10 cellular contexts compared by ENCODE assay signal in the genomic region with DNA sequence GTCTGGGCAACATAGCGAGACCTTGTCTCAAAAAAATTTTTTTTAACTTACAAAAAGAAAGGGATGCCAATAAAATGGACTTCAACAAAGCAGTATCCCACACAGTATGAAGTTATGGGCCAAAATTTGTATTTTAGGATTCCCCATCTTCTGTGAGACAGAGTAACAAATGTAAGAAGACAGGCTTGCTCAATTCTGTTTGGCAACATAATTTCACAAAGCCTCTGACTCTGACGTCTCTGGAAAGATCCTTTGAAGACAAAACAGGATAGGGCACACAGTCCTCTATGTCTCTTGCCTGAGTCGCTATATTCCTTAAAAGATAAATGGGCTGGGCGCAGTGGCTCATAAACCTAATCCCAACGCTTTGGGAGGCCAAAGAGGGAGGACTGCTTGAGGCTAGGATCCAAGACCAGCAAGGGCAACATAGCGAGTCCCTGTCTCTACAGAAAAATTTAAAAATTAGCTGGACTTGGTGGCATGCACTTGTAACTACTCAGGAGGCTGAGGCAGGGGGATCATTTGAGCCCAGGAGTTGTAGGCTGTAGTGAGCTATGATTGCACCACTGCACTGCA. TPM values are rescaled to one million over a fixed set of nuclear protein-coding genes. Genes with fewer than 3 reads are reported as not detected.
DNase-seq lines count a peak whose midpoint lies in the region; ATAC-seq, FAIRE-seq and TF ChIP-seq lines count a peak whose summit lies in the region.
"Had no signal": no experiment of that assay in that cellular context is flagged by ENCODE, and none has a peak within 500 bp of the region (broad histone marks: within the 10 kb centered on the region; RNA-seq: fewer than 3 reads in every experiment).

No MANE protein-coding gene starts in this region.

- dilution Hi-C loops in keratinocyte (cut with MboI; ENCODE audit: extremely low pct_ligation_motif_present, low sequenced_read_pairs) = no loop called here

- peaks cover 3% of the 10 kb centered on the region in 2 experiments for H3K36me3 ChIP-seq in keratinocyte (ENCODE audit: control insufficient read depth in 2 of 2, extremely low read depth in 1 of 2, insufficient read depth in 2 of 2, low read length in 2 of 2)

- no peaks in the 10 kb centered on the region for H3K9me3 Mint-ChIP-seq in T-helper 1 cell treated with Interleukin-12 subunit alpha and Interleukin-12 subunit beta and Interleukin-4 antibody, amounts not matched to agents 30 μg/mL and 1 μg/mL, for 36 hours
- no peaks in the 10 kb centered on the region for H3K9me3 Mint-ChIP-seq in activated naive CD8-positive, alpha-beta T cell treated with anti-CD3 and anti-CD28 coated beads for 36 hours

- H3K4me1 ChIP-seq in keratinocyte (ENCODE audit: control insufficient read depth, extremely low read depth, insufficient read depth, low read length) = peaks cover 14% of the 10 kb centered on the region

- H3K27ac ChIP-seq in keratinocyte (ENCODE audit: control insufficient read depth, insufficient read depth, low read length) = peak overlapping the region; percentile 95
- H3K27ac ChIP-seq in temporal lobe (ENCODE audit: low read depth, low read length) = peak overlapping the region; percentile 96

- no peak for ATAC-seq in omental fat pad (ENCODE audit: low FRiP score)

- H3K4me1 Mint-ChIP-seq in T-helper 1 cell treated with Interleukin-12 subunit alpha and Interleukin-12 subunit beta and Interleukin-4 antibody, amounts not matched to agents 30 μg/mL and 1 μg/mL, for 36 hours (ENCODE audit: low read depth) = peaks cover 21% of the 10 kb centered on the region
- H3K4me1 Mint-ChIP-seq in activated naive CD8-positive, alpha-beta T cell treated with anti-CD3 and anti-CD28 coated beads for 36 hours = peaks cover 24% of the 10 kb centered on the region

- H4K20me1 ChIP-seq in keratinocyte (ENCODE audit: control insufficient read depth, extremely low read depth, insufficient read depth, low read length) = no peaks in the 10 kb centered on the region

- no peak overlapping the region for H2AFZ ChIP-seq in keratinocyte (ENCODE audit: control insufficient read depth, low read length)

- no peak for FAIRE-seq in keratinocyte (lab: Jason Lieb, UNC)

- peak overlapping the region; percentile 92 for H3K4me2 ChIP-seq in keratinocyte (ENCODE audit: control insufficient read depth, extremely low read depth, insufficient read depth, low read depth, low read length)

- no peaks in the 10 kb centered on the region for H3K27me3 ChIP-seq in keratinocyte (ENCODE audit: control insufficient read depth, extremely low read depth, insufficient read depth, low read length)

- H3K4me3 Mint-ChIP-seq in T-helper 1 cell treated with Interleukin-12 subunit alpha and Interleukin-12 subunit beta and Interleukin-4 antibody, amounts not matched to agents 30 μg/mL and 1 μg/mL, for 36 hours = peak overlapping the region; percentile 97
- peak overlapping the region; percentile 91 for H3K4me3 Mint-ChIP-seq in activated naive CD8-positive, alpha-beta T cell treated with anti-CD3 and anti-CD28 coated beads for 36 hours

- H3K9me1 ChIP-seq in keratinocyte (ENCODE audit: control insufficient read depth, extremely low read depth, insufficient read depth, low read length) = no peaks in the 10 kb centered on the region

- H3K36me3 Mint-ChIP-seq in T-helper 1 cell treated with Interleukin-12 subunit alpha and Interleukin-12 subunit beta and Interleukin-4 antibody, amounts not matched to agents 30 μg/mL and 1 μg/mL, for 36 hours (ENCODE audit: low read depth) = no peaks in the 10 kb centered on the region
- H3K36me3 Mint-ChIP-seq in activated naive CD8-positive, alpha-beta T cell treated with anti-CD3 and anti-CD28 coated beads for 36 hours = peaks cover 16% of the 10 kb centered on the region

- H3K79me2 ChIP-seq in keratinocyte (ENCODE audit: control insufficient read depth, insufficient read depth, low read length) = peaks cover 34% of the 10 kb centered on the region

- H3K27ac Mint-ChIP-seq in T-helper 1 cell treated with Interleukin-12 subunit alpha and Interleukin-12 subunit beta and Interleukin-4 antibody, amounts not matched to agents 30 μg/mL and 1 μg/mL, for 36 hours = peak overlapping the region; percentile 94
- peak overlapping the region; percentile 86 for H3K27ac Mint-ChIP-seq in activated naive CD8-positive, alpha-beta T cell treated with anti-CD3 and anti-CD28 coated beads for 36 hours

- peaks cover 4% of the 10 kb centered on the region for H3K27me3 Mint-ChIP-seq in T-helper 1 cell treated with Interleukin-12 subunit alpha and Interleukin-12 subunit beta and Interleukin-4 antibody, amounts not matched to agents 30 μg/mL and 1 μg/mL, for 36 hours (ENCODE audit: low read depth)
- H3K27me3 Mint-ChIP-seq in activated naive CD8-positive, alpha-beta T cell treated with anti-CD3 and anti-CD28 coated beads for 36 hours = no peaks in the 10 kb centered on the region

- peak overlapping the region; percentile 79 to 96 (median 84) for H3K4me3 ChIP-seq in keratinocyte (ENCODE audit: control insufficient read depth in 2 of 3, extremely low read depth in 1 of 3, insufficient read depth in 2 of 3, low read depth in 1 of 3, low read length in 3 of 3)

- DNase-seq in T-helper 1 cell = no peak
- no peak for DNase-seq in activated naive CD8-positive, alpha-beta T cell treated with anti-CD3 and anti-CD28 coated beads for 36 hours
- no peak for DNase-seq in keratinocyte (ENCODE audit: low read depth, low spot score)
- DNase-seq in NCI-H2107 treated with DMSO at 0.1 percent for 48 hours (lab: John Stamatoyannopoulos, UW; ENCODE audit: unreplicated experiment) = no peak
- DNase-seq in NCI-H2081 (lab: John Stamatoyannopoulos, UW) = no peak
- DNase-seq in omental fat pad (ENCODE audit: low spot score) = no peak
- DNase-seq: COR-L47 had no signal

- TF ChIP-seq CTCF in keratinocyte (optimal IDR thresholded peaks at IDR 0.05 in 1 of 3, IDR thresholded peaks at IDR 0.05 in 1 of 3, conservative IDR thresholded peaks at IDR 0.05 in 1 of 3; ENCODE audit: extremely low read depth in 1 of 3, insufficient read depth in 2 of 3, low read length in 3 of 3) (no peak), omental fat pad (IDR thresholded peaks at IDR 0.05) (no peak)

- H3K9ac ChIP-seq in keratinocyte (ENCODE audit: control insufficient read depth, extremely low read depth, insufficient read depth, low read length) = peak overlapping the region; percentile 79

- H3K9me3 ChIP-seq in keratinocyte (ENCODE audit: control insufficient read depth, low read depth, low read length) = no peaks in the 10 kb centered on the region

RNA-seq across cellular contexts. Expression of gene HOMEZ, which starts 1.1 kb away (rescaled TPM):
- 10 to 100 TPM; 10.8 to 12.7 TPM for total RNA-seq in activated naive CD8-positive, alpha-beta T cell treated with anti-CD3 and anti-CD28 coated beads for 36 hours
- polyA plus RNA-seq in keratinocyte = 31.9 to 39.1 TPM (median 34.1 TPM) in 3 replicates
- 3.4 TPM for polyA plus RNA-seq in keratinocyte (2011; ENCODE audit: low read depth)
- polyA plus RNA-seq in keratinocyte (2011; cell fraction: cytosol; rRNA removed) = 38.0 and 42.0 TPM in 2 replicates
- 51.0 and 59.6 TPM in 2 replicates for polyA plus RNA-seq in keratinocyte (2011; cell fraction: nucleus; rRNA removed)
- polyA plus RNA-seq in keratinocyte (2012; ENCODE audit: low replicate concordance) = 8.5 and 18.4 TPM in 2 replicates
- polyA minus RNA-seq in keratinocyte = 49.8 to 80.6 TPM (median 62.1 TPM) in 3 replicates
- polyA minus RNA-seq in keratinocyte (2011; cell fraction: cytosol; rRNA and poly(A)+ RNA removed) = 33.6 TPM
- polyA minus RNA-seq in keratinocyte (2011; cell fraction: nucleus; rRNA and poly(A)+ RNA removed) = 16.6 and 25.3 TPM in 2 replicates
- total RNA-seq in temporal lobe (1.7 TPM), omental fat pad (10 to 100 TPM in 2 of 4 donors, 1 to 10 TPM in 2; 3.5 to 13.6 (median 10.6) TPM)

RNA-seq across cellular contexts. Expression of gene PPP1R3E, which starts 15.7 kb away (rescaled TPM):
- total RNA-seq in activated naive CD8-positive, alpha-beta T cell treated with anti-CD3 and anti-CD28 coated beads for 36 hours = 10 to 100 TPM; 21.1 to 21.4 TPM
- 1.6 to 2.5 TPM (median 1.9 TPM) in 3 replicates for polyA plus RNA-seq in keratinocyte
- polyA plus RNA-seq in keratinocyte (2011; ENCODE audit: low read depth) = 0.97 TPM
- 0.55 and 0.56 TPM in 2 replicates for polyA plus RNA-seq in keratinocyte (2011; cell fraction: cytosol; rRNA removed)
- polyA plus RNA-seq in keratinocyte (2011; cell fraction: nucleus; rRNA removed) = 8.6 and 11.6 TPM in 2 replicates
- 0.95 and 5.5 TPM in 2 replicates for polyA plus RNA-seq in keratinocyte (2012; ENCODE audit: low replicate concordance)
- 0.95 to 1.4 TPM (median 0.96 TPM) in 3 replicates for polyA minus RNA-seq in keratinocyte
- 4.8 TPM for polyA minus RNA-seq in keratinocyte (2011; cell fraction: cytosol; rRNA and poly(A)+ RNA removed)
- 0.53 and 1.4 TPM in 2 replicates for polyA minus RNA-seq in keratinocyte (2011; cell fraction: nucleus; rRNA and poly(A)+ RNA removed)
- 3.0 TPM for total RNA-seq in temporal lobe
- total RNA-seq in omental fat pad = 10 to 100 TPM in 1 of 4 donors, 1 to 10 TPM in 3; 5.9 to 12.9 (median 6.9) TPM

RNA-seq across cellular contexts. Expression of gene BCL2L2, which starts 19.6 kb away (rescaled TPM):
- total RNA-seq in activated naive CD8-positive, alpha-beta T cell treated with anti-CD3 and anti-CD28 coated beads for 36 hours = 1 to 10 TPM; 1.4 to 1.8 TPM
- polyA plus RNA-seq in keratinocyte = 24.0 to 45.7 TPM (median 33.9 TPM) in 3 replicates
- polyA plus RNA-seq in keratinocyte (2011; ENCODE audit: low read depth) = 9.2 TPM
- polyA plus RNA-seq in keratinocyte (2011; cell fraction: cytosol; rRNA removed) = 32.4 and 34.0 TPM in 2 replicates
- 76.1 and 82.5 TPM in 2 replicates for polyA plus RNA-seq in keratinocyte (2011; cell fraction: nucleus; rRNA removed)
- polyA plus RNA-seq in keratinocyte (2012; ENCODE audit: low replicate concordance) = 34.2 and 35.4 TPM in 2 replicates
- polyA minus RNA-seq in keratinocyte = 16.9 to 23.8 TPM (median 19.7 TPM) in 3 replicates
- polyA minus RNA-seq in keratinocyte (2011; cell fraction: cytosol; rRNA and poly(A)+ RNA removed) = 10.7 TPM
- 20.2 and 30.0 TPM in 2 replicates for polyA minus RNA-seq in keratinocyte (2011; cell fraction: nucleus; rRNA and poly(A)+ RNA removed)
- total RNA-seq in temporal lobe (11.1 TPM), omental fat pad (10 to 100 TPM; 37.2 to 62.7 (median 51.8) TPM)

RNA-seq across cellular contexts. Expression of gene PABPN1, which starts 34.3 kb away (rescaled TPM):
- total RNA-seq in activated naive CD8-positive, alpha-beta T cell treated with anti-CD3 and anti-CD28 coated beads for 36 hours = 100 to 1,000 TPM; 280 to 289 TPM
- 168 to 185 TPM (median 173 TPM) in 3 replicates for polyA plus RNA-seq in keratinocyte
- polyA plus RNA-seq in keratinocyte (2011; ENCODE audit: low read depth) = 167 TPM
- 93.9 and 125 TPM in 2 replicates for polyA plus RNA-seq in keratinocyte (2011; cell fraction: cytosol; rRNA removed)
- polyA plus RNA-seq in keratinocyte (2011; cell fraction: nucleus; rRNA removed) = 386 and 417 TPM in 2 replicates
- 94.2 and 106 TPM in 2 replicates for polyA plus RNA-seq in keratinocyte (2012; ENCODE audit: low replicate concordance)
- 45.9 to 65.9 TPM (median 55.4 TPM) in 3 replicates for polyA minus RNA-seq in keratinocyte
- polyA minus RNA-seq in keratinocyte (2011; cell fraction: cytosol; rRNA and poly(A)+ RNA removed) = 53.5 TPM
- 32.5 and 62.2 TPM in 2 replicates for polyA minus RNA-seq in keratinocyte (2011; cell fraction: nucleus; rRNA and poly(A)+ RNA removed)
- total RNA-seq in temporal lobe (38.6 TPM), omental fat pad (10 to 100 TPM; 58.2 to 78.4 (median 59.2) TPM)

RNA-seq across cellular contexts. Expression of gene RNF212B, which starts 49.3 kb away (rescaled TPM):
- total RNA-seq in activated naive CD8-positive, alpha-beta T cell treated with anti-CD3 and anti-CD28 coated beads for 36 hours = not detected
- polyA plus RNA-seq in keratinocyte = not detected in 3 replicates
- polyA plus RNA-seq in keratinocyte (2011; ENCODE audit: low read depth) = not detected
- not detected in 2 replicates for polyA plus RNA-seq in keratinocyte (2011; cell fraction: cytosol; rRNA removed)
- not detected in 2 replicates for polyA plus RNA-seq in keratinocyte (2011; cell fraction: nucleus; rRNA removed)
- polyA plus RNA-seq in keratinocyte (2012; ENCODE audit: low replicate concordance) = not detected in 2 replicates
- not detected in 3 replicates for polyA minus RNA-seq in keratinocyte
- not detected for polyA minus RNA-seq in keratinocyte (2011; cell fraction: cytosol; rRNA and poly(A)+ RNA removed)
- polyA minus RNA-seq in keratinocyte (2011; cell fraction: nucleus; rRNA and poly(A)+ RNA removed) = not detected in 2 replicates
- total RNA-seq in temporal lobe (not detected), omental fat pad (not detected)
- total RNA-seq: myocyte had no signal
